ENCODE assay signal across 8 cellular contexts in genomic region chr4:86892639-86892965, GRCh38. TPM values are rescaled to one million over a fixed set of nuclear protein-coding genes. Genes with fewer than 3 reads are reported as not detected.
DNase-seq lines count a peak whose midpoint lies in the region; ATAC-seq and TF ChIP-seq lines count a peak whose summit lies in the region.

No MANE protein-coding gene starts in this region.

- peaks cover 18 to 19% of the 10 kb centered on the region in 2 experiments for H3K4me1 Mint-ChIP-seq in H9
- H3K4me1 Mint-ChIP-seq in activated T-helper 1 cell treated with anti-CD3 and anti-CD28 coated beads, Interleukin-12 subunit alpha, Interleukin-12 subunit beta, Interleukin-2, Interleukin-4 antibody, amounts not matched to agents 30 ng/mL and 10 ng/mL and 1 ng/mL, durations not matched to agents 14 hours and 24 hours and 36 hours (ENCODE audit: low read depth), result no peaks in the 10 kb centered on the region
- H3K4me1 Mint-ChIP-seq in immature natural killer cell, result peaks cover 8 to 18% of the 10 kb centered on the region in 2 donors

- H3T11ph ChIP-seq in H9 (ENCODE audit: low read length), result no peak overlapping the region

- no peak overlapping the region for H4K91ac ChIP-seq in H9 (ENCODE audit: insufficient read length, low read depth, low read length)

- intact Hi-C loops in activated T-helper 1 cell treated with anti-CD3 and anti-CD28 coated beads, Interleukin-12 subunit alpha, Interleukin-12 subunit beta, Interleukin-2, Interleukin-4 antibody, amounts not matched to agents 30 ng/mL and 10 ng/mL and 1 ng/mL, durations not matched to agents 14 hours and 24 hours and 36 hours (cut with micrococcal nuclease), result loop anchor here (10.0 kb wide), 2 partner anchors 228 to 848 kb away; no protein-coding TSS in a partner anchor

- H3K27ac ChIP-seq in ACC112 (ENCODE audit: low read depth, low read length), result no peak overlapping the region
- H3K27ac ChIP-seq in H9 (ENCODE audit: insufficient read length, low read depth, low read length), result no peak overlapping the region

- peak overlapping the region; percentile 80 for H3K4me2 ChIP-seq in H9 (ENCODE audit: insufficient read depth, insufficient read length, low read length)

- peak overlapping the region; percentile 90 for H3K4me3 ChIP-seq in ACC112 (ENCODE audit: low read depth, low read length)

- TF ChIP-seq CTCF in H9 (conservative IDR thresholded peaks at IDR 0.05), result no peak

- peak overlapping the region; percentile 49 for H3K9ac ChIP-seq in H9 (ENCODE audit: extremely low read depth, insufficient read length, low read length)

- DNase-seq in H9 (no peak), immature natural killer cell (no peak), superior temporal gyrus (ENCODE audit: extremely low spot score) (peak; percentile 55), kidney tubule cell (ENCODE audit: low spot score) (no peak)
- DNase-seq in activated T-helper 1 cell treated with anti-CD3 and anti-CD28 coated beads, Interleukin-12 subunit alpha, Interleukin-12 subunit beta, Interleukin-2, Interleukin-4 antibody, amounts not matched to agents 30 ng/mL and 10 ng/mL and 1 ng/mL, durations not matched to agents 14 hours and 24 hours and 36 hours (ENCODE audit: low spot score), result no peak
- DNase-seq in stimulated activated CD4-positive, alpha-beta T cell treated with anti-CD3 and anti-CD28 coated beads, Interleukin-2, amount 100 ng/mL, for 48 hours, result no peak

- no peak overlapping the region for H2BK15ac ChIP-seq in H9 (ENCODE audit: low read depth, low read length)

- H3K27ac Mint-ChIP-seq in H9 (peak overlapping the region in 2 of 3 experiments; percentile 58 to 61; a peak in 3 of 7 replicates), immature natural killer cell (no peak overlapping the region)
- H3K27ac Mint-ChIP-seq in activated T-helper 1 cell treated with anti-CD3 and anti-CD28 coated beads, Interleukin-12 subunit alpha, Interleukin-12 subunit beta, Interleukin-2, Interleukin-4 antibody, amounts not matched to agents 30 ng/mL and 10 ng/mL and 1 ng/mL, durations not matched to agents 14 hours and 24 hours and 36 hours, result no peak overlapping the region

- no peak overlapping the region for H3K56ac ChIP-seq in H9 (ENCODE audit: insufficient read length, low read depth, low read length)

- no peak for ATAC-seq in GM21367 (IDR thresholded peaks at IDR 0.05; ENCODE audit: unreplicated experiment)

- H3K9me3 Mint-ChIP-seq in H9, result no peaks in the 10 kb centered on the region
- H3K9me3 Mint-ChIP-seq in activated T-helper 1 cell treated with anti-CD3 and anti-CD28 coated beads, Interleukin-12 subunit alpha, Interleukin-12 subunit beta, Interleukin-2, Interleukin-4 antibody, amounts not matched to agents 30 ng/mL and 10 ng/mL and 1 ng/mL, durations not matched to agents 14 hours and 24 hours and 36 hours, result no peaks in the 10 kb centered on the region
- no peaks in the 10 kb centered on the region for H3K9me3 Mint-ChIP-seq in immature natural killer cell

- H2AFZ ChIP-seq in ACC112 (ENCODE audit: low read length, unreplicated experiment) (peak overlapping the region; percentile 86), H9 (ENCODE audit: low read length) (peak overlapping the region; percentile 67)

- H3K4me1 ChIP-seq in ACC112 (ENCODE audit: control insufficient read depth, insufficient read depth, low read length, unreplicated experiment), result peaks cover 12% of the 10 kb centered on the region
- no peaks in the 10 kb centered on the region; the same call in 1 of the 2 replicates for H3K4me1 ChIP-seq in H9 (ENCODE audit: insufficient read depth, low read length)

- H4K5ac ChIP-seq in H9 (ENCODE audit: insufficient read length, low read depth, low read length), result peak overlapping the region; percentile 44

- peak overlapping the region; percentile 80 to 85 for H3K4me3 Mint-ChIP-seq in H9
- H3K4me3 Mint-ChIP-seq in activated T-helper 1 cell treated with anti-CD3 and anti-CD28 coated beads, Interleukin-12 subunit alpha, Interleukin-12 subunit beta, Interleukin-2, Interleukin-4 antibody, amounts not matched to agents 30 ng/mL and 10 ng/mL and 1 ng/mL, durations not matched to agents 14 hours and 24 hours and 36 hours, result peak overlapping the region; percentile 38
- H3K4me3 Mint-ChIP-seq in immature natural killer cell, result peak overlapping the region; percentile 59 to 74 (median 67)

- no peak overlapping the region; the same call in 1 of the 2 replicates for H3K4ac ChIP-seq in H9 (ENCODE audit: low read depth, low read length)

- no peaks in the 10 kb centered on the region for H3K27me3 ChIP-seq in ACC112 (ENCODE audit: insufficient read depth, low read length)
- no peaks in the 10 kb centered on the region for H3K27me3 ChIP-seq in H9 (ENCODE audit: insufficient read depth, low read length)

- H3K36me3 ChIP-seq in ACC112 (ENCODE audit: insufficient read depth, low read length), result no peaks in the 10 kb centered on the region

- H2AK5ac ChIP-seq in H9 (ENCODE audit: insufficient read length, low read length), result no peak overlapping the region

- no peaks in the 10 kb centered on the region for H3K9me3 ChIP-seq in H9 (ENCODE audit: control insufficient read depth, low read depth, low read length)

- no peak overlapping the region for H2BK20ac ChIP-seq in H9 (ENCODE audit: low read depth, low read length, poor library complexity, severe bottlenecking)

- peaks cover 0 to 9% (median 2%) of the 10 kb centered on the region in 3 experiments; a peak in 3 of 7 replicates for H3K36me3 Mint-ChIP-seq in H9 (ENCODE audit: insufficient read depth in 1 of 3, low read depth in 3 of 3)
- H3K36me3 Mint-ChIP-seq in activated T-helper 1 cell treated with anti-CD3 and anti-CD28 coated beads, Interleukin-12 subunit alpha, Interleukin-12 subunit beta, Interleukin-2, Interleukin-4 antibody, amounts not matched to agents 30 ng/mL and 10 ng/mL and 1 ng/mL, durations not matched to agents 14 hours and 24 hours and 36 hours (ENCODE audit: low read depth), result no peaks in the 10 kb centered on the region
- H3K36me3 Mint-ChIP-seq in immature natural killer cell, result peaks cover 4 to 10% (median 5%) of the 10 kb centered on the region in 3 donors

- H3K79me1 ChIP-seq in H9 (ENCODE audit: insufficient read depth, low read depth, low read length, poor library complexity, severe bottlenecking), result no peaks in the 10 kb centered on the region

- H3K18ac ChIP-seq in H9 (ENCODE audit: insufficient read length, low read depth, low read length), result peak overlapping the region; percentile 86

- no peak overlapping the region for H4K8ac ChIP-seq in H9 (replicated peaks; ENCODE audit: insufficient read length, low read depth, low read length)

- H3K27me3 Mint-ChIP-seq in H9 (ENCODE audit: low read depth), result peaks cover 15% of the 10 kb centered on the region
- peaks cover 29% of the 10 kb centered on the region for H3K27me3 Mint-ChIP-seq in activated T-helper 1 cell treated with anti-CD3 and anti-CD28 coated beads, Interleukin-12 subunit alpha, Interleukin-12 subunit beta, Interleukin-2, Interleukin-4 antibody, amounts not matched to agents 30 ng/mL and 10 ng/mL and 1 ng/mL, durations not matched to agents 14 hours and 24 hours and 36 hours (ENCODE audit: insufficient read depth)
- H3K27me3 Mint-ChIP-seq in immature natural killer cell (ENCODE audit: low read depth in 3 of 3), result peaks cover 6 to 18% (median 13%) of the 10 kb centered on the region in 3 donors

- H2BK12ac ChIP-seq in H9 (ENCODE audit: insufficient read length, low read depth, low read length), result no peak overlapping the region

- no peak overlapping the region for H3K23ac ChIP-seq in H9 (ENCODE audit: insufficient read length, low read depth, low read length)

- H3K79me2 ChIP-seq in ACC112 (ENCODE audit: control insufficient read depth, insufficient read depth, low read length, unreplicated experiment) (no peaks in the 10 kb centered on the region), H9 (ENCODE audit: insufficient read depth, low read length) (no peaks in the 10 kb centered on the region)

- no peak overlapping the region for H2BK5ac ChIP-seq in H9 (ENCODE audit: insufficient read length, low read length)

- WGBS in H9 (ENCODE audit: extremely low coverage, insufficient read length, low lambda C conversion rate), result no CpG with 5 or more reads among the region's 13 CpGs

- peak overlapping the region; percentile 97 for H3K14ac ChIP-seq in H9 (ENCODE audit: insufficient read depth, low read length)

- H2BK120ac ChIP-seq in H9 (ENCODE audit: low read depth, low read length, poor library complexity, severe bottlenecking), result no peak overlapping the region

- H3K23me2 ChIP-seq in H9 (ENCODE audit: insufficient read length, low read depth, low read length, poor library complexity, severe bottlenecking), result peaks cover 5% of the 10 kb centered on the region

- no peaks in the 10 kb centered on the region for H4K20me1 ChIP-seq in H9 (ENCODE audit: control insufficient read depth, insufficient read depth, insufficient read length)

RNA-seq across cellular contexts. Expression of gene C4orf36, which starts 0.4 kb away (rescaled TPM):
- 1.8 and 2.2 TPM in 2 replicates for total RNA-seq in H9 (2021)
- not detected in 2 replicates for total RNA-seq in activated T-helper 1 cell treated with anti-CD3 and anti-CD28 coated beads, Interleukin-12 subunit alpha, Interleukin-12 subunit beta, Interleukin-2, Interleukin-4 antibody, amounts not matched to agents 30 ng/mL and 10 ng/mL and 1 ng/mL, durations not matched to agents 14 hours and 24 hours and 36 hours
- under 1 TPM in 1 of 3 donors, not detected in 2; 0.18 TPM for polyA plus RNA-seq in immature natural killer cell

RNA-seq across cellular contexts. Expression of gene AFF1, which starts 42.2 kb away (rescaled TPM):
- total RNA-seq in H9 (2021), result 68.9 and 74.5 TPM in 2 replicates
- total RNA-seq in activated T-helper 1 cell treated with anti-CD3 and anti-CD28 coated beads, Interleukin-12 subunit alpha, Interleukin-12 subunit beta, Interleukin-2, Interleukin-4 antibody, amounts not matched to agents 30 ng/mL and 10 ng/mL and 1 ng/mL, durations not matched to agents 14 hours and 24 hours and 36 hours, result 44.7 and 47.0 TPM in 2 replicates
- polyA plus RNA-seq in immature natural killer cell, result 10 to 100 TPM; 10.1 to 35.3 (median 13.9) TPM

RNA-seq across cellular contexts. Expression of gene SLC10A6, which starts 43.4 kb away (rescaled TPM):
- not detected in 2 replicates for total RNA-seq in H9 (2021)
- total RNA-seq in activated T-helper 1 cell treated with anti-CD3 and anti-CD28 coated beads, Interleukin-12 subunit alpha, Interleukin-12 subunit beta, Interleukin-2, Interleukin-4 antibody, amounts not matched to agents 30 ng/mL and 10 ng/mL and 1 ng/mL, durations not matched to agents 14 hours and 24 hours and 36 hours, result not detected in 2 replicates
- polyA plus RNA-seq in immature natural killer cell, result not detected

Comparison
In these comparisons a context has a peak if more than half of its experiments do, and no peak if none do; other contexts are left out.
1. H3K27ac Mint-ChIP-seq: peak in H9 (2 of 3); none in activated T-helper 1 cell treated with anti-CD3 and anti-CD28 coated beads, Interleukin-12 subunit alpha, Interleukin-12 subunit beta, Interleukin-2, Interleukin-4 antibody, amounts not matched to agents 30 ng/mL and 10 ng/mL and 1 ng/mL, durations not matched to agents 14 hours and 24 hours and 36 hours (single experiment) and immature natural killer cell (0 of 6).
2. Peak in every context shown above with its lines, with median percentiles within 50 percentile points of each other: H3K4me3 Mint-ChIP-seq.